Comparison of ENCODE assay signal across 1 cellular context in genomic region chr5:158456756-158457155, GRCh38.
TF ChIP-seq lines count a peak whose summit lies in the region.

No MANE protein-coding gene starts in this region.

TF ChIP-seq in GM12878, 131 proteins besides CTCF, POLR2A, EP300 and RAD21 (continued from another document):
- TF ChIP-seq ZBTB40 (IDR thresholded peaks at IDR 0.05; ENCODE audit: borderline replicate concordance) (no peak), EZH2 (IDR thresholded peaks at IDR 0.05; ENCODE audit: borderline replicate concordance, control insufficient read depth, low read depth, low read length) (no peak), IKZF2 (IDR thresholded peaks at IDR 0.05) (no peak), TCF7 (IDR thresholded peaks at IDR 0.05; ENCODE audit: borderline replicate concordance) (no peak), BCL11A (IDR thresholded peaks at IDR 0.05; ENCODE audit: low read depth, low read length) (peak; percentile 18; the same call in 1 of the 2 replicates), MXI1 (IDR thresholded peaks at IDR 0.05; ENCODE audit: low read depth, low read length) (no peak), CHD2 (IDR thresholded peaks at IDR 0.05; ENCODE audit: borderline replicate concordance, low read depth, low read length) (no peak), CHD4 (IDR thresholded peaks at IDR 0.05) (no peak), HDAC6 (IDR thresholded peaks at IDR 0.05; ENCODE audit: unreplicated experiment) (no peak), ZNF24 (IDR thresholded peaks at IDR 0.05) (no peak), SMAD5 (IDR thresholded peaks at IDR 0.05; ENCODE audit: low read depth) (no peak), MTA3 (IDR thresholded peaks at IDR 0.05; ENCODE audit: borderline replicate concordance, low read length) (no peak), ATF7 (IDR thresholded peaks at IDR 0.05; ENCODE audit: low read depth) (peak; percentile 38; the same call in 1 of the 2 replicates), PAX5 (IDR thresholded peaks at IDR 0.05; ENCODE audit: borderline replicate concordance, low read depth, low read length) (no peak), NR2F1 (conservative IDR thresholded peaks at IDR 0.05) (peak; percentile 61; the same call in 1 of the 2 replicates), JUNB (IDR thresholded peaks at IDR 0.05) (peak; percentile 34), FOXM1 (IDR thresholded peaks at IDR 0.05; ENCODE audit: low read depth, low read length) (no peak), FOS (IDR thresholded peaks at IDR 0.05; ENCODE audit: borderline replicate concordance, extremely low read depth, insufficient read length) (no peak), IRF5 (IDR thresholded peaks at IDR 0.05; ENCODE audit: borderline replicate concordance) (no peak), RAD51 (IDR thresholded peaks at IDR 0.05) (no peak), ZNF207 (IDR thresholded peaks at IDR 0.05; ENCODE audit: borderline replicate concordance) (no peak), SRF (IDR thresholded peaks at IDR 0.05; ENCODE audit: low read depth in 2 of 2, low read length in 2 of 2) (no peak), NFXL1 (IDR thresholded peaks at IDR 0.05; ENCODE audit: borderline replicate concordance) (no peak), CEBPZ (IDR thresholded peaks at IDR 0.05; ENCODE audit: low read depth, low read length) (no peak), SPI1 (IDR thresholded peaks at IDR 0.05; ENCODE audit: borderline replicate concordance, insufficient read depth, low read depth, low read length) (no peak)
- TF ChIP-seq, protein P1, sequence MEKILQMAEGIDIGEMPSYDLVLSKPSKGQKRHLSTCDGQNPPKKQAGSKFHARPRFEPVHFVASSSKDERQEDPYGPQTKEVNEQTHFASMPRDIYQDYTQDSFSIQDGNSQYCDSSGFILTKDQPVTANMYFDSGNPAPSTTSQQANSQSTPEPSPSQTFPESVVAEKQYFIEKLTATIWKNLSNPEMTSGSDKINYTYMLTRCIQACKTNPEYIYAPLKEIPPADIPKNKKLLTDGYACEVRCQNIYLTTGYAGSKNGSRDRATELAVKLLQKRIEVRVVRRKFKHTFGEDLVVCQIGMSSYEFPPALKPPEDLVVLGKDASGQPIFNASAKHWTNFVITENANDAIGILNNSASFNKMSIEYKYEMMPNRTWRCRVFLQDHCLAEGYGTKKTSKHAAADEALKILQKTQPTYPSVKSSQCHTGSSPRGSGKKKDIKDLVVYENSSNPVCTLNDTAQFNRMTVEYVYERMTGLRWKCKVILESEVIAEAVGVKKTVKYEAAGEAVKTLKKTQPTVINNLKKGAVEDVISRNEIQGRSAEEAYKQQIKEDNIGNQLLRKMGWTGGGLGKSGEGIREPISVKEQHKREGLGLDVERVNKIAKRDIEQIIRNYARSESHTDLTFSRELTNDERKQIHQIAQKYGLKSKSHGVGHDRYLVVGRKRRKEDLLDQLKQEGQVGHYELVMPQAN (conservative IDR thresholded peaks at IDR 0.05) = no peak
TF ChIP-seq in GM12878: peak in this region for 5.
